In the genomic region with DNA sequence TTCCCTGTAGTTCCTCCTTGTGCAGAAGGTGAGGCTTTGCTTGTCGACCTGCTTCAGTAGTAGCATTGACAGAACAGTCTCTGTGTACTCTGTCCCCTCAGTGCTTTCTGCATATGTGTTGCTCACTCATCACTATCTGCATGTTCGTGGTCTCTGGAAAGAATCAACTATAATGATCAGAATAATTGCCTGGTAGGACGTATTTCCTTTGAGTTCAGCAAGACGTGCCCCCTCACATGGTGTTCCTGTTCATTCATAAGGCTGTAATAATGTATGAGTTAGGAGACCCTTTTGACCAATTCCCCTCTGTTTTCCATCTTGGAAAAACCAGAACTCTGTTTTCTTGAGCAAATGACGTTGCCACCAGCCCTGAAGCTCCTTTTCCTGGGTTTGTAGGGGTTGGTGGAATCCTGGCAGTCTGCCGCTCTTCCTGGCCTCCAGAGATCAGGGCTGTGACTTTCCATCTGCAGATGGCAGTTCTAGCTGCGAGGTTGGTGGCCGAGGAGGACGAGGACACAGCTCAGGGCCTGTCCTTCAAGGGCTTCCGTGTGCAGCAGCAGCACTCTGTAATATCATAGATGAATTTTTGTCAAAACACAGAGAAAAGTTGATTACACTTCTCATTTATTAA, we compare ENCODE assay signal across 2 cellular contexts.
TF ChIP-seq lines count a peak whose summit lies in the region.

No MANE protein-coding gene starts in this region.

TF ChIP-seq in liver, 16 proteins besides CTCF, POLR2A, EP300 and RAD21:
- TF ChIP-seq NR2F2 (IDR thresholded peaks at IDR 0.05), result peak; percentile 58
- TF ChIP-seq, protein P1, sequence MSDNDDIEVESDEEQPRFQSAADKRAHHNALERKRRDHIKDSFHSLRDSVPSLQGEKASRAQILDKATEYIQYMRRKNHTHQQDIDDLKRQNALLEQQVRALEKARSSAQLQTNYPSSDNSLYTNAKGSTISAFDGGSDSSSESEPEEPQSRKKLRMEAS (IDR thresholded peaks at IDR 0.05), result no peak

TF ChIP-seq in HepG2, 621 proteins besides CTCF, POLR2A, EP300 and RAD21:
- TF ChIP-seq, protein P2, sequence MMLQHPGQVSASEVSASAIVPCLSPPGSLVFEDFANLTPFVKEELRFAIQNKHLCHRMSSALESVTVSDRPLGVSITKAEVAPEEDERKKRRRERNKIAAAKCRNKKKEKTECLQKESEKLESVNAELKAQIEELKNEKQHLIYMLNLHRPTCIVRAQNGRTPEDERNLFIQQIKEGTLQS (CRISPR knock-in tag; IDR thresholded peaks at IDR 0.05), result no peak
